ENCODE assay signal across 24 cellular contexts in genomic region chr10:53624722-53625121, GRCh38.
A peak's percentile ranks its signal among the peaks of the same experiment; 100 is the strongest.
DNase-seq lines count a peak whose midpoint lies in the region; ATAC-seq, FAIRE-seq and TF ChIP-seq lines count a peak whose summit lies in the region.
"Had no signal": no experiment of that assay in that cellular context is flagged by ENCODE, and none has a peak within 500 bp of the region (broad histone marks: within the 10 kb centered on the region; RNA-seq: fewer than 3 reads in every experiment).

No MANE protein-coding gene starts in this region.

- POLR2A ChIA-PET in PC-3 (lab: Charles Lee; ENCODE audit: unreplicated experiment): interaction anchor here (0.6 kb wide), 1 partner anchor 717 kb away, joined by 4 read pairs; no protein-coding TSS in a partner anchor
- POLR2A ChIA-PET in activated CD8-positive, alpha-beta T cell treated with anti-CD3 and anti-CD28 coated beads, Interleukin-2, amount 10 ng/mL, durations not matched to agents 7 days and 5 days (lab: Charles Lee): no interaction called here

- 38 to 62% methylated on average over 4 of the region's 4 CpGs for WGBS in pancreas, 2 donors

- H3K36me3 Mint-ChIP-seq in neural progenitor cell: no peaks in the 10 kb centered on the region
- no peaks in the 10 kb centered on the region for H3K36me3 Mint-ChIP-seq in activated CD8-positive, alpha-beta T cell treated with anti-CD3 and anti-CD28 coated beads, Interleukin-2, amount 10 ng/mL, durations not matched to agents 7 days and 5 days (ENCODE audit: low read depth)
- H3K36me3 Mint-ChIP-seq: CD14-positive monocyte; CD4-positive, alpha-beta memory T cell; CD4-positive, CD25-positive, alpha-beta regulatory T cell; CD8-positive, alpha-beta memory T cell had no signal

- H3K4me2 ChIP-seq in PC-3 (ENCODE audit: low read length): no peak overlapping the region
- H3K4me2 ChIP-seq in neural progenitor cell: no peak overlapping the region
- H3K4me2 ChIP-seq: BLaER1 had no signal

- peaks cover 7% of the 10 kb centered on the region; the same call in 1 of the 2 replicates for H3K4me1 ChIP-seq in PC-3 (ENCODE audit: insufficient read depth, low read length)
- H3K4me1 ChIP-seq in neural progenitor cell: no peaks in the 10 kb centered on the region
- H3K4me1 ChIP-seq in pancreas: no peaks in the 10 kb centered on the region
- H3K4me1 ChIP-seq: BE2C, BLaER1 had no signal

- H3K27ac Mint-ChIP-seq in neural progenitor cell: no peak overlapping the region
- no peak overlapping the region for H3K27ac Mint-ChIP-seq in activated CD8-positive, alpha-beta T cell treated with anti-CD3 and anti-CD28 coated beads, Interleukin-2, amount 10 ng/mL, durations not matched to agents 7 days and 5 days
- H3K27ac Mint-ChIP-seq: CD14-positive monocyte; CD4-positive, alpha-beta memory T cell; CD4-positive, CD25-positive, alpha-beta regulatory T cell; CD8-positive, alpha-beta memory T cell had no signal

- peak; percentile 96 for ATAC-seq in PC-3
- ATAC-seq in pancreas: no peak
- ATAC-seq in HG02763 (IDR thresholded peaks at IDR 0.05; ENCODE audit: unreplicated experiment): no peak
- no peak for ATAC-seq in activated CD8-positive, alpha-beta T cell treated with anti-CD3 and anti-CD28 coated beads, Interleukin-2, amount 10 ng/mL, durations not matched to agents 7 days and 5 days
- no peak for ATAC-seq in GM19452 (IDR thresholded peaks at IDR 0.05; ENCODE audit: unreplicated experiment)

- peaks cover 4% of the 10 kb centered on the region for H3K9me3 Mint-ChIP-seq in neural progenitor cell
- peaks cover 3% of the 10 kb centered on the region for H3K9me3 Mint-ChIP-seq in activated CD8-positive, alpha-beta T cell treated with anti-CD3 and anti-CD28 coated beads, Interleukin-2, amount 10 ng/mL, durations not matched to agents 7 days and 5 days (ENCODE audit: insufficient read depth)

- H3K36me3 ChIP-seq in PC-3 (ENCODE audit: low read depth, low read length) (no peaks in the 10 kb centered on the region), neural progenitor cell (no peaks in the 10 kb centered on the region), pancreas (no peaks in the 10 kb centered on the region)
- H3K36me3 ChIP-seq: BE2C, BLaER1 had no signal

- no peaks in the 10 kb centered on the region for H3K79me2 ChIP-seq in PC-3 (ENCODE audit: low read length)
- H3K79me2 ChIP-seq in neural progenitor cell (ENCODE audit: low read depth): no peaks in the 10 kb centered on the region

- TF ChIP-seq CTCF in LNCaP clone FGC (IDR thresholded peaks at IDR 0.05; ENCODE audit: control insufficient read depth, extremely low read depth, insufficient read depth): no peak
- no peak for TF ChIP-seq CTCF in PC-3 (conservative IDR thresholded peaks at IDR 0.05; ENCODE audit: low read depth, low read length)
- TF ChIP-seq CTCF in neural progenitor cell (IDR thresholded peaks at IDR 0.05): no peak
- no peak for TF ChIP-seq CTCF in pancreas (IDR thresholded peaks at IDR 0.05)

- H3K9me3 ChIP-seq in PC-3 (ENCODE audit: low read length) (no peaks in the 10 kb centered on the region), neural progenitor cell (ENCODE audit: low read depth) (no peaks in the 10 kb centered on the region), pancreas (no peaks in the 10 kb centered on the region)
- H3K9me3 ChIP-seq: BE2C, BLaER1 had no signal

- H3K9ac ChIP-seq in PC-3 (ENCODE audit: low read length) (no peak overlapping the region), neural progenitor cell (no peak overlapping the region)
- H3K9ac ChIP-seq: BLaER1 had no signal

- intact Hi-C loops in PC-3 (cut with micrococcal nuclease) (no loop called here), pancreas (cut with DNase I) (no loop called here)

- H3K27ac ChIP-seq in PC-3 (ENCODE audit: low read length): no peak overlapping the region
- H3K27ac ChIP-seq in neural progenitor cell: no peak overlapping the region
- H3K27ac ChIP-seq in pancreas: no peak overlapping the region
- H3K27ac ChIP-seq: BLaER1 had no signal

- BruUV-seq in PC-3 (replicated peaks; lab: Mats Ljungman, UMichigan): no TSS peak

- CTCF ChIA-PET in PC-3 (lab: Charles Lee): no interaction called here
- CTCF ChIA-PET in activated CD8-positive, alpha-beta T cell treated with anti-CD3 and anti-CD28 coated beads, Interleukin-2, amount 10 ng/mL, durations not matched to agents 7 days and 5 days (lab: Charles Lee): no interaction called here

- no peaks in the 10 kb centered on the region for H3K9me2 ChIP-seq in PC-3 (replicated peaks; ENCODE audit: low read length)

- H2AFZ ChIP-seq in PC-3 (ENCODE audit: low read length) (no peak overlapping the region), neural progenitor cell (replicated peaks) (peak overlapping the region; percentile 28)

- no peak overlapping the region for H3K4me3 ChIP-seq in LNCaP clone FGC (ENCODE audit: low read depth, low read length)
- H3K4me3 ChIP-seq in PC-3 (ENCODE audit: low read length): no peak overlapping the region
- H3K4me3 ChIP-seq in neural progenitor cell: no peak overlapping the region
- H3K4me3 ChIP-seq in pancreas: no peak overlapping the region
- H3K4me3 ChIP-seq: BLaER1 had no signal

- H3K4me3 Mint-ChIP-seq in neural progenitor cell: no peak overlapping the region
- H3K4me3 Mint-ChIP-seq in activated CD8-positive, alpha-beta T cell treated with anti-CD3 and anti-CD28 coated beads, Interleukin-2, amount 10 ng/mL, durations not matched to agents 7 days and 5 days: no peak overlapping the region
- H3K4me3 Mint-ChIP-seq: CD14-positive monocyte; CD4-positive, alpha-beta memory T cell; CD4-positive, CD25-positive, alpha-beta regulatory T cell; CD8-positive, alpha-beta memory T cell had no signal

- FAIRE-seq in endometrium (lab: Jason Lieb, UNC) (peak; percentile 93), pancreas (lab: Jason Lieb, UNC) (no peak)
- FAIRE-seq: A204.1, G401.6, GM12891, GM19239 had no signal

- H3F3A ChIP-seq in PC-3 (ENCODE audit: low read length, unreplicated experiment): no peaks in the 10 kb centered on the region
- no peaks in the 10 kb centered on the region for H3F3A ChIP-seq in neural progenitor cell (ENCODE audit: low read depth)

- H3K27me3 Mint-ChIP-seq in neural progenitor cell (ENCODE audit: insufficient read depth, low read depth): no peaks in the 10 kb centered on the region
- no peaks in the 10 kb centered on the region for H3K27me3 Mint-ChIP-seq in activated CD8-positive, alpha-beta T cell treated with anti-CD3 and anti-CD28 coated beads, Interleukin-2, amount 10 ng/mL, durations not matched to agents 7 days and 5 days (ENCODE audit: low read depth)
- H3K27me3 Mint-ChIP-seq: CD4-positive, alpha-beta memory T cell; CD4-positive, CD25-positive, alpha-beta regulatory T cell; CD8-positive, alpha-beta memory T cell had no signal

- H3K27me3 ChIP-seq in PC-3 (ENCODE audit: low read length) (no peaks in the 10 kb centered on the region), neural progenitor cell (no peaks in the 10 kb centered on the region), pancreas (no peaks in the 10 kb centered on the region)
- H3K27me3 ChIP-seq: BE2C, BLaER1 had no signal

- H3K4me1 Mint-ChIP-seq in neural progenitor cell: no peaks in the 10 kb centered on the region
- H3K4me1 Mint-ChIP-seq in activated CD8-positive, alpha-beta T cell treated with anti-CD3 and anti-CD28 coated beads, Interleukin-2, amount 10 ng/mL, durations not matched to agents 7 days and 5 days (ENCODE audit: low read depth): no peaks in the 10 kb centered on the region
- H3K4me1 Mint-ChIP-seq: CD14-positive monocyte; CD4-positive, alpha-beta memory T cell; CD4-positive, CD25-positive, alpha-beta regulatory T cell; CD8-positive, alpha-beta memory T cell had no signal

- DNase-seq in LNCaP clone FGC (ENCODE audit: low read depth) (peak; percentile 77), PC-3 (peak; percentile 61), neural progenitor cell (ENCODE audit: low spot score) (no peak), pancreas (no peak)
- DNase-seq in activated CD8-positive, alpha-beta T cell treated with anti-CD3 and anti-CD28 coated beads, Interleukin-2, amount 10 ng/mL, durations not matched to agents 7 days and 5 days: no peak
- DNase-seq: 8988T; ACHN; BE2C; C1 segment of cervical spinal cord; CD4-positive, alpha-beta memory T cell; CD4-positive, CD25-positive, alpha-beta regulatory T cell; CD8-positive, alpha-beta memory T cell; COR-L47; DMS79 treated with DMSO at 0.1 percent for 48 hours; GF-D8 had no signal

- H4K20me1 ChIP-seq in PC-3 (ENCODE audit: low read length): no peaks in the 10 kb centered on the region
- H4K20me1 ChIP-seq in neural progenitor cell (ENCODE audit: low read depth): no peaks in the 10 kb centered on the region
- H4K20me1 ChIP-seq: BLaER1 had no signal

Comparison
In these comparisons a context has a peak if more than half of its experiments do, and no peak if none do; other contexts are left out.
1. DNase-seq: peak in LNCaP clone FGC (single experiment) and PC-3 (single experiment); none in neural progenitor cell (single experiment), pancreas (0 of 6) and activated CD8-positive, alpha-beta T cell treated with anti-CD3 and anti-CD28 coated beads, Interleukin-2, amount 10 ng/mL, durations not matched to agents 7 days and 5 days (single experiment).